8 cellular contexts compared by ENCODE assay signal in genomic region chr17:43125967-43126910, GRCh38. TPM values are rescaled to one million over a fixed set of nuclear protein-coding genes. Genes with fewer than 3 reads are reported as not detected.
A peak's percentile ranks its signal among the peaks of the same experiment; 100 is the strongest.
DNase-seq lines count a peak whose midpoint lies in the region; ATAC-seq and TF ChIP-seq lines count a peak whose summit lies in the region.

No MANE protein-coding gene starts in this region.

- no peak for ATAC-seq in HG03039 (IDR thresholded peaks at IDR 0.05; ENCODE audit: unreplicated experiment)
- ATAC-seq in HG03342 (IDR thresholded peaks at IDR 0.05; ENCODE audit: unreplicated experiment): no peak

- peak overlapping the region; percentile 90 for H3K4me2 ChIP-seq in OCI-LY7 (ENCODE audit: low read length)

- DNase-seq in GM12864 (ENCODE audit: low read depth): no peak
- no peak for DNase-seq in OCI-LY7 (ENCODE audit: low spot score)
- DNase-seq in ecto neural progenitor cell (ENCODE audit: low spot score): peak; percentile 63
- no peak for DNase-seq in NCI-H2081 treated with DMSO at 0.1 percent for 48 hours (lab: John Stamatoyannopoulos, UW)
- no peak for DNase-seq in foreskin melanocyte

- no peaks in the 10 kb centered on the region for H4K20me1 ChIP-seq in OCI-LY7 (ENCODE audit: insufficient read depth, low read length)

- peaks cover 50% of the 10 kb centered on the region for H3K36me3 ChIP-seq in OCI-LY7 (ENCODE audit: insufficient read depth, low read length)

- H3K27ac Mint-ChIP-seq in nephron: peak overlapping the region in 2 of 3 experiments; percentile 44 to 60

- H3K9me3 ChIP-seq in OCI-LY7 (ENCODE audit: low read length): no peaks in the 10 kb centered on the region

- peaks cover 11% of the 10 kb centered on the region for H3K36me3 Mint-ChIP-seq in nephron (ENCODE audit: low read depth)

- H3K4me3 ChIP-seq in GM12864 (ENCODE audit: low read depth, low read length) (peak overlapping the region; percentile 70), OCI-LY7 (ENCODE audit: low read depth, low read length, poor library complexity, severe bottlenecking) (peak overlapping the region; percentile 88)

- BruUV-seq in OCI-LY7 (replicated peaks; lab: Mats Ljungman, UMichigan): TSS peak; percentile 96

- peaks cover 53% of the 10 kb centered on the region for H3K4me1 ChIP-seq in OCI-LY7 (ENCODE audit: insufficient read depth, low read length, poor library complexity, severe bottlenecking)

- H3K4me3 Mint-ChIP-seq in nephron: peak overlapping the region; percentile 87 to 96 (median 90)

- no peaks in the 10 kb centered on the region for H3K9me2 ChIP-seq in OCI-LY7 (ENCODE audit: insufficient read depth, low read length)

- intact Hi-C loops in OCI-LY7 (cut with micrococcal nuclease; ENCODE audit: unreplicated experiment): loop anchor here (1.0 kb wide), 2 partner anchors 33 to 44 kb away; no protein-coding TSS in a partner anchor

- POLR2A ChIA-PET in OCI-LY7 (lab: Charles Lee): interaction anchor here (0.6 to 1.1 kb wide), 2 partner anchors 10 to 19 kb away, joined by 3 read pairs; no protein-coding TSS in a partner anchor

- no peaks in the 10 kb centered on the region for H3K9me3 Mint-ChIP-seq in nephron

- H3K79me2 ChIP-seq in OCI-LY7 (ENCODE audit: insufficient read depth, low read depth, low read length): peaks cover 84% of the 10 kb centered on the region

- CTCF ChIA-PET in OCI-LY7 (lab: Charles Lee; ENCODE audit: unreplicated experiment): no interaction called here

- H3K4me1 Mint-ChIP-seq in nephron: peaks cover 17% of the 10 kb centered on the region

- H3K27me3 Mint-ChIP-seq in nephron (ENCODE audit: low read depth): no peaks in the 10 kb centered on the region

- TF ChIP-seq CTCF in GM12864 (IDR thresholded peaks at IDR 0.05; ENCODE audit: low read depth, low read length, missing control alignments): no peak
- no peak for TF ChIP-seq CTCF in OCI-LY7 (conservative IDR thresholded peaks at IDR 0.05; ENCODE audit: low read length)
- TF ChIP-seq CTCF in nephron (IDR thresholded peaks at IDR 0.05; ENCODE audit: unreplicated experiment in 3 of 3): no peak

- H3K27ac ChIP-seq in OCI-LY7 (ENCODE audit: low read depth, low read length, poor library complexity, severe bottlenecking): peak overlapping the region; percentile 61

- H2AFZ ChIP-seq in OCI-LY7 (ENCODE audit: low read length): no peak overlapping the region

RNA-seq across cellular contexts. Expression of gene BRCA1, which starts 1.1 kb away (rescaled TPM):
- 112 and 134 TPM in 2 replicates for total RNA-seq in OCI-LY7 (2014; rRNA removed; shearing (Covaris generic))
- 130 and 135 TPM in 2 replicates for total RNA-seq in OCI-LY7 (2022)

RNA-seq across cellular contexts. Expression of gene NBR1, which starts 44.8 kb away (rescaled TPM):
- 15.2 and 16.2 TPM in 2 replicates for total RNA-seq in OCI-LY7 (2014; rRNA removed; shearing (Covaris generic))
- 38.6 and 48.3 TPM in 2 replicates for total RNA-seq in OCI-LY7 (2022)
